In genomic region chr15:75091814-75092213, GRCh38 we compare ENCODE assay signal across 21 cellular contexts.
DNase-seq lines count a peak whose midpoint lies in the region; ATAC-seq and TF ChIP-seq lines count a peak whose summit lies in the region.
"Had no signal": no experiment of that assay in that cellular context is flagged by ENCODE, and none has a peak within 500 bp of the region (broad histone marks: within the 10 kb centered on the region; RNA-seq: fewer than 3 reads in every experiment).

No MANE protein-coding gene starts in this region.

- no peak overlapping the region for H3K27ac ChIP-seq in OCI-LY7 (ENCODE audit: low read depth, low read length, poor library complexity, severe bottlenecking)
- no peak overlapping the region for H3K27ac ChIP-seq in foreskin keratinocyte
- H3K27ac ChIP-seq: cardiac muscle cell, epithelial cell of prostate, gastroesophageal sphincter, ovary, PC-9, right lobe of liver, SJSA1, uterus had no signal

- peak; percentile 15 for DNase-seq in EH (ENCODE audit: low read depth)
- no peak for DNase-seq in OCI-LY7 (ENCODE audit: low spot score)
- peak; percentile 42 to 51 for DNase-seq in foreskin keratinocyte
- DNase-seq in left ventricle myocardium superior, result no peak
- no peak for DNase-seq in nucleus accumbens (lab: John Stamatoyannopoulos, UW)
- DNase-seq in iPS-NIHi7 (ENCODE audit: extremely low spot score), result no peak
- DNase-seq: activated CD8-positive, alpha-beta memory T cell treated with anti-CD3 and anti-CD28 coated beads, Interleukin-2, amount 50 U/mL, for 4 hours; AML-193; Caco-2; KG1; NCI-H69; ovary; PC-9; uterus had no signal

- no peaks in the 10 kb centered on the region for H4K20me1 ChIP-seq in OCI-LY7 (ENCODE audit: insufficient read depth, low read length)

- CTCF ChIA-PET in OCI-LY7 (lab: Charles Lee; ENCODE audit: unreplicated experiment), result no interaction called here

- ATAC-seq in GM18907 (IDR thresholded peaks at IDR 0.05; ENCODE audit: unreplicated experiment) (peak; percentile 31), foreskin keratinocyte (peak; percentile 27), left ventricle myocardium superior (no peak)
- ATAC-seq: gastroesophageal sphincter, left lobe of liver, right lobe of liver had no signal

- H3K4me1 ChIP-seq in OCI-LY7 (ENCODE audit: insufficient read depth, low read length, poor library complexity, severe bottlenecking) (peaks cover 12% of the 10 kb centered on the region), foreskin keratinocyte (no peaks in the 10 kb centered on the region)
- H3K4me1 ChIP-seq: Caco-2, gastroesophageal sphincter, right lobe of liver, uterus had no signal

- no peak overlapping the region for H3K4me2 ChIP-seq in OCI-LY7 (ENCODE audit: low read length)
- H3K4me2 ChIP-seq: PC-9 had no signal

- TSS peak; percentile 55 for BruUV-seq in OCI-LY7 (replicated peaks; lab: Mats Ljungman, UMichigan)

- no peaks in the 10 kb centered on the region for H3K36me3 ChIP-seq in OCI-LY7 (ENCODE audit: insufficient read depth, low read length)
- H3K36me3 ChIP-seq: cardiac muscle cell, gastroesophageal sphincter, ovary, right lobe of liver, SJSA1, uterus had no signal

- TF ChIP-seq CTCF in OCI-LY7 (conservative IDR thresholded peaks at IDR 0.05; ENCODE audit: low read length), result no peak
- TF ChIP-seq CTCF in foreskin keratinocyte (conservative IDR thresholded peaks at IDR 0.05), result no peak

- H3K4me3 ChIP-seq in OCI-LY7 (ENCODE audit: low read depth, low read length, poor library complexity, severe bottlenecking), result no peak overlapping the region
- H3K4me3 ChIP-seq: cardiac muscle cell, gastroesophageal sphincter, ovary, PC-9, right lobe of liver, SJSA1, uterus had no signal

- H3K27me3 ChIP-seq in foreskin keratinocyte, result peaks cover 8% of the 10 kb centered on the region
- H3K27me3 ChIP-seq: cardiac muscle cell, gastroesophageal sphincter, ovary, right lobe of liver, SJSA1, uterus had no signal

- H3K9me3 ChIP-seq in OCI-LY7 (ENCODE audit: low read length), result no peaks in the 10 kb centered on the region
- H3K9me3 ChIP-seq: gastroesophageal sphincter, ovary, right lobe of liver, SJSA1, uterus had no signal

- POLR2A ChIA-PET in OCI-LY7 (lab: Charles Lee), result interaction anchor here (0.6 to 1.0 kb wide), 3 partner anchors 9 to 47 kb away, joined by 3 to 4 read pairs (median 4); no protein-coding TSS in a partner anchor

- no peaks in the 10 kb centered on the region for H3K79me2 ChIP-seq in OCI-LY7 (ENCODE audit: insufficient read depth, low read depth, low read length)

- H3K9me2 ChIP-seq in OCI-LY7 (ENCODE audit: insufficient read depth, low read length), result no peaks in the 10 kb centered on the region

- intact Hi-C loops in OCI-LY7 (cut with micrococcal nuclease; ENCODE audit: unreplicated experiment) (no loop called here), left ventricle myocardium superior (cut with micrococcal nuclease) (no loop called here)

- H2AFZ ChIP-seq in OCI-LY7 (ENCODE audit: low read length), result no peak overlapping the region
- H2AFZ ChIP-seq: PC-9 had no signal

Comparison
In these comparisons a context has a peak if more than half of its experiments do, and no peak if none do; other contexts are left out.
1. DNase-seq: peak in EH (single experiment) and foreskin keratinocyte (2 of 2); none in OCI-LY7 (single experiment), left ventricle myocardium superior (single experiment), nucleus accumbens (0 of 56) and iPS-NIHi7 (single experiment).